ENCODE assay signal across 8 cellular contexts in the genomic region with DNA sequence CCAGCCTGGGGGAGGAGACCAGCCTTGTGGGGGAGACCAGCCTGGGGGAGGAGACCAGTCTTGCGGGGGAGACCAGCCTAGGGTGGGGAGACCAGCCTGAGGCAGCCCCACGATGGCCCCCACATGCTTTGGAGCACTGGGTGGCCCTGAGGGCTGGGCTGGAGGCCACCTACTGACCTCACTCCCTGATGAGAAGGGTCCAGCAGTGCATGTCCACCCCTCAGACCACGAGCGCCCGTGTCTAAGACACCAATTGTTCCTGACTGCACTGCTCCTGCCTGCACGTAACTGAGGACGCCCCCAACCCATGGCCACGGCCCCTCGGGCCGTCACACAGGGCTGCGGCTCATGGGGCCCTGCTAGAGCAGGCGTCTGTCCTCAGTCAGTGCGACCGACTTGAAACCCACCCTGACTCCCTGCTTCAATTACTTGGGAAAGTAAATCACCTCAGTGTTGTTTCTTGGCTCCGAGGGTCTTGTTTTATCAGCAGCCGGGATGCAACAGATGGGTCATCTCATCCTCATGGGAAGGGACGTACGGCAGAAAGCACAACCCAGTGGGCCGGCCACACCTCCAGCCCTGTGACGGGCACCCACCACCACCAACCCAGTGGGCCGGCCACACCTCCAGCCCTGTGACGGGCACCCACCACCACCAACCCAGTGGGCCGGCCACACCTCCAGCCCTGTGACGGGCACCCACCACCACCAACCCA. TPM values are rescaled to one million over a fixed set of nuclear protein-coding genes. Genes with fewer than 3 reads are reported as not detected.
A peak's percentile ranks its signal among the peaks of the same experiment; 100 is the strongest.
DNase-seq lines count a peak whose midpoint lies in the region; ATAC-seq and TF ChIP-seq lines count a peak whose summit lies in the region.

A gene (minus strand): TSS at position 550 of the 715 bp plus-strand sequence. CDS start 1,643 bp downstream, outside the sequence.

- H3K27me3 ChIP-seq in PC-3 (ENCODE audit: low read length) (no peaks in the 10 kb centered on the region), adipocyte (replicated peaks; ENCODE audit: control insufficient read depth, insufficient read depth, low read length) (no peaks in the 10 kb centered on the region), parathyroid adenoma (ENCODE audit: control insufficient read depth, insufficient read depth, low read length) (no peaks in the 10 kb centered on the region)

- ATAC-seq in HG02885 (IDR thresholded peaks at IDR 0.05; ENCODE audit: poor library complexity, unreplicated experiment), result peak; percentile 55
- peak; percentile 68 for ATAC-seq in PC-3
- ATAC-seq in HG03135 (IDR thresholded peaks at IDR 0.05; ENCODE audit: unreplicated experiment), result no peak

- POLR2A ChIA-PET in PC-3 (lab: Charles Lee; ENCODE audit: unreplicated experiment), result no interaction called here

- H2AFZ ChIP-seq in PC-3 (ENCODE audit: low read length) (peak within 1 kb of the TSS; percentile 95), parathyroid adenoma (no peak within 1 kb of the TSS)

- H3K9me2 ChIP-seq in PC-3 (replicated peaks; ENCODE audit: low read length), result no peaks in the 10 kb centered on the region

- TF ChIP-seq CTCF in PC-3 (conservative IDR thresholded peaks at IDR 0.05; ENCODE audit: low read depth, low read length) (no peak), parathyroid adenoma (IDR thresholded peaks at IDR 0.05) (no peak)

- no peaks in the 10 kb centered on the region for H3F3A ChIP-seq in PC-3 (ENCODE audit: low read length, unreplicated experiment)

- H3K36me3 ChIP-seq in PC-3 (ENCODE audit: low read depth, low read length) (no peaks in the 10 kb centered on the region), adipocyte (ENCODE audit: control insufficient read depth, insufficient read depth, low read length, severe bottlenecking) (peaks cover 16% of the 10 kb centered on the region), parathyroid adenoma (ENCODE audit: control insufficient read depth, insufficient read depth, low read length) (no peaks in the 10 kb centered on the region)

- CTCF ChIA-PET in PC-3 (lab: Charles Lee), result no interaction called here

- DNase-seq in EH (ENCODE audit: low read depth), result peak; percentile 71
- peak; percentile 63 for DNase-seq in PC-3
- peak; percentile 82 for DNase-seq in adipocyte (ENCODE audit: low read depth)
- DNase-seq in cardiac septum (ENCODE audit: low spot score), result peak; percentile 84
- DNase-seq in ureter (ENCODE audit: low spot score), result peak; percentile 82

- peaks cover 22% of the 10 kb centered on the region for H3K4me1 ChIP-seq in PC-3 (ENCODE audit: insufficient read depth, low read length)
- peaks cover 24% of the 10 kb centered on the region for H3K4me1 ChIP-seq in adipocyte (ENCODE audit: control insufficient read depth, insufficient read depth, low read length)
- H3K4me1 ChIP-seq in parathyroid adenoma, result peaks cover 7% of the 10 kb centered on the region

- H3K4me2 ChIP-seq in PC-3 (ENCODE audit: low read length) (peak within 1 kb of the TSS; percentile 98), parathyroid adenoma (ENCODE audit: low read length) (peak within 1 kb of the TSS; percentile 81)

- peaks cover 4% of the 10 kb centered on the region; the same call in 1 of the 2 replicates for H3K79me2 ChIP-seq in PC-3 (ENCODE audit: low read length)
- no peaks in the 10 kb centered on the region for H3K79me2 ChIP-seq in parathyroid adenoma

- BruUV-seq in PC-3 (replicated peaks; lab: Mats Ljungman, UMichigan), result TSS peak; percentile 48

- H3K9me3 ChIP-seq in PC-3 (ENCODE audit: low read length) (no peaks in the 10 kb centered on the region), adipocyte (ENCODE audit: control insufficient read depth, low read length) (no peaks in the 10 kb centered on the region), parathyroid adenoma (ENCODE audit: control insufficient read depth, low read length) (no peaks in the 10 kb centered on the region)

- H3K4me3 ChIP-seq in PC-3 (ENCODE audit: low read length), result peak within 1 kb of the TSS; percentile 96
- H3K4me3 ChIP-seq in adipocyte (ENCODE audit: low read length), result peak within 1 kb of the TSS; percentile 98
- peak within 1 kb of the TSS; percentile 72 for H3K4me3 ChIP-seq in parathyroid adenoma (ENCODE audit: low read depth, low read length)

- H3K27ac ChIP-seq in PC-3 (ENCODE audit: low read length) (peak within 1 kb of the TSS; percentile 34), parathyroid adenoma (no peak within 1 kb of the TSS)

- intact Hi-C loops in PC-3 (cut with micrococcal nuclease), result loop anchor here (2.0 kb wide), 1 partner anchor 43 kb away; no protein-coding TSS in a partner anchor
- intact Hi-C loops in cardiac septum (cut with DNase I), result no loop called here

- peak within 1 kb of the TSS; percentile 67 for H3K9ac ChIP-seq in PC-3 (ENCODE audit: low read length)
- H3K9ac ChIP-seq in adipocyte (ENCODE audit: low read length), result peak within 1 kb of the TSS; percentile 92
- H3K9ac ChIP-seq in parathyroid adenoma, result no peak within 1 kb of the TSS

- no peaks in the 10 kb centered on the region for H4K20me1 ChIP-seq in PC-3 (ENCODE audit: low read length)

RNA-seq across cellular contexts. Expression of the gene that starts here (rescaled TPM):
- 41.7 and 49.5 TPM in 2 replicates for total RNA-seq in PC-3 (2014; rRNA removed)
- 7.3 TPM for total RNA-seq in cardiac septum
- 12.3 TPM for total RNA-seq in ureter
